In genomic region chr13:89726690-89727435, GRCh38 we compare ENCODE assay signal across 19 cellular contexts.
DNase-seq lines count a peak whose midpoint lies in the region; ATAC-seq lines count a peak whose summit lies in the region.
"Had no signal": no experiment of that assay in that cellular context is flagged by ENCODE, and none has a peak within 500 bp of the region (broad histone marks: within the 10 kb centered on the region; RNA-seq: fewer than 3 reads in every experiment).

No MANE protein-coding gene starts in this region.

- H3K36me3 ChIP-seq in skeletal muscle satellite cell (ENCODE audit: insufficient read depth, low read length), result no peaks in the 10 kb centered on the region
- H3K36me3 ChIP-seq: gastrocnemius medialis, sigmoid colon had no signal

- peaks cover 16% of the 10 kb centered on the region for H3K4me1 ChIP-seq in skeletal muscle satellite cell (ENCODE audit: control insufficient read depth, insufficient read depth, low read length)
- H3K4me1 ChIP-seq: gastrocnemius medialis, sigmoid colon had no signal

- in situ Hi-C loops in SK-MEL-5 (cut with HindIII; ENCODE audit: low pct_unique_long_range_greater_than_20kb, low sequenced_read_pairs), result no loop called here

- peak overlapping the region; percentile 26 for H3K9ac ChIP-seq in skeletal muscle satellite cell (ENCODE audit: low read depth, low read length)

- H3K4me3 ChIP-seq in skeletal muscle satellite cell (ENCODE audit: low read length), result no peak overlapping the region
- H3K4me3 ChIP-seq: gastrocnemius medialis, sigmoid colon had no signal

- peak overlapping the region; percentile 32 for H3K4me2 ChIP-seq in skeletal muscle satellite cell (ENCODE audit: low read length)

- peak; percentile 0 for DNase-seq in DMS53 (lab: John Stamatoyannopoulos, UW)
- DNase-seq in DMS53 treated with DMSO at 0.1 percent for 48 hours (lab: John Stamatoyannopoulos, UW; ENCODE audit: unreplicated experiment), result no peak
- peak; percentile 85 for DNase-seq in SK-MEL-5 (ENCODE audit: low read depth, low spot score)
- peak; percentile 57 for DNase-seq in fibroblast of gingiva (ENCODE audit: low read depth)
- no peak for DNase-seq in GM03348 (ENCODE audit: low spot score)
- DNase-seq: activated CD4-positive, alpha-beta T cell treated with anti-CD3 and anti-CD28 coated beads, Interleukin-2, amount 10 ng/mL, durations not matched to agents 7 days and 5 days; activated T-cell treated with anti-CD3 and anti-CD28 coated beads, Interleukin-2, amount 50 U/mL, for 72 hours; gastrocnemius medialis; immature natural killer cell; KG1; NCI-H146; NCI-H524 treated with DMSO at 0.1 percent for 48 hours; nucleus accumbens; sigmoid colon; trophoblast cell had no signal

- H3K9me3 ChIP-seq in skeletal muscle satellite cell (replicated peaks; ENCODE audit: low read length), result no peaks in the 10 kb centered on the region
- H3K9me3 ChIP-seq: gastrocnemius medialis, sigmoid colon had no signal

- ATAC-seq in GM19328 (IDR thresholded peaks at IDR 0.05; ENCODE audit: unreplicated experiment) (no peak), HG02642 (IDR thresholded peaks at IDR 0.05; ENCODE audit: poor library complexity, unreplicated experiment) (no peak)
- ATAC-seq: activated T-cell treated with anti-CD3 and anti-CD28 coated beads, Interleukin-2, amount 50 U/mL, for 72 hours; gastrocnemius medialis; stimulated activated effector memory CD8-positive, alpha-beta T cell treated with anti-CD3 and anti-CD28 coated beads, Interleukin-12 subunit alpha, Interleukin-12 subunit beta, amount 100 ng/mL, for 72 hours had no signal

- H3K27me3 ChIP-seq in skeletal muscle satellite cell (ENCODE audit: control insufficient read depth, insufficient read depth, low read length), result no peaks in the 10 kb centered on the region
- H3K27me3 ChIP-seq: gastrocnemius medialis, sigmoid colon had no signal

Comparison
In these comparisons a context has a peak if more than half of its experiments do, and no peak if none do; other contexts are left out.
1. DNase-seq: peak in DMS53 (single experiment), SK-MEL-5 (single experiment) and fibroblast of gingiva (single experiment); none in DMS53 treated with DMSO at 0.1 percent for 48 hours (single experiment) and GM03348 (single experiment).